18 cellular contexts compared by ENCODE assay signal in the genomic region with DNA sequence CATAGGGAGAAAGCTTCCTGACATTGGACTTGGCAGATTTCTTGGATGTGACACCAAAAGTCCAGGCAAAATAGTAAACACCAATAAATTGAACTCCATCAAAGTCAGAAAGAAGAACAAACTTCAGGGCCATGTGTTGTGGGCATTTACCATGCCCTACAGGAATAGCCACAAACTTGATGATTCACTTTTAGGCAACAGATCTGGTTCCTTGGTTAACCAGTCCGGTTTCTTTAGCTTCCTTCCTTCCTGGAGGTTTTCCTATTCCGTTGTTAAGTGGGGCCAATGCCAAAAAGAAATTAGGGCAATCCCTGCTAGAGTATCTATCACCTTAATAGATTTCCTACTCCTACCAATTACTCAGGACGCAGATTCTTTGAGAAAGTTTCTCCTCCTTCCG. TPM values are rescaled to one million over a fixed set of nuclear protein-coding genes. Genes with fewer than 3 reads are reported as not detected.
"Had no signal": no experiment of that assay in that cellular context is flagged by ENCODE, and none has a peak within 500 bp of the region (broad histone marks: within the 10 kb centered on the region; RNA-seq: fewer than 3 reads in every experiment).

No MANE protein-coding gene starts in this region.

- H3K27ac Mint-ChIP-seq: activated naive CD4-positive, alpha-beta T cell treated with anti-CD3 and anti-CD28 coated beads, Interleukin-2, amount 50 U/mL, for 72 hours; activated T-cell treated with anti-CD3 and anti-CD28 coated beads, Interleukin-2, amount 50 U/mL, for 24 hours; progenitor cell of endocrine pancreas; stimulated activated naive B cell treated with anti-CD40 and anti-IgM and Interleukin-4, amounts not matched to agents 10 μg/mL and 1 μg/mL and 100 μg/mL, for 72 hours had no signal

- ATAC-seq: activated naive CD4-positive, alpha-beta T cell treated with anti-CD3 and anti-CD28 coated beads, Interleukin-2, amount 50 U/mL, for 72 hours; left lung; natural killer cell treated with Interleukin-12 subunit alpha and Interleukin-12 subunit beta and Interleukin-15 and Interleukin-18, amount 100 ng/mL, for 72 hours; stimulated activated naive B cell treated with anti-CD40 and anti-IgM and Interleukin-4, amounts not matched to agents 10 μg/mL and 1 μg/mL and 100 μg/mL, for 72 hours had no signal

- H3K4me3 Mint-ChIP-seq: activated T-cell treated with anti-CD3 and anti-CD28 coated beads, Interleukin-2, amount 50 U/mL, for 24 hours; natural killer cell treated with Interleukin-12 subunit alpha and Interleukin-12 subunit beta and Interleukin-15 and Interleukin-18, amount 100 ng/mL, for 72 hours; stimulated activated naive B cell treated with anti-CD40 and anti-IgM and Interleukin-4, amounts not matched to agents 10 μg/mL and 1 μg/mL and 100 μg/mL, for 72 hours had no signal

- H3K4me1 Mint-ChIP-seq: stimulated activated naive B cell treated with anti-CD40 and anti-IgM and Interleukin-4, amounts not matched to agents 10 μg/mL and 1 μg/mL and 100 μg/mL, for 72 hours had no signal

- H3K9me3 Mint-ChIP-seq: activated naive CD4-positive, alpha-beta T cell treated with anti-CD3 and anti-CD28 coated beads, Interleukin-2, amount 50 U/mL, for 72 hours; activated T-cell treated with anti-CD3 and anti-CD28 coated beads, Interleukin-2, amount 50 U/mL, for 24 hours; natural killer cell treated with Interleukin-12 subunit alpha and Interleukin-12 subunit beta and Interleukin-15 and Interleukin-18, amount 100 ng/mL, for 72 hours; stimulated activated naive B cell treated with anti-CD40 and anti-IgM and Interleukin-4, amounts not matched to agents 10 μg/mL and 1 μg/mL and 100 μg/mL, for 72 hours had no signal

- H3K4me1 ChIP-seq: left lung, right atrium auricular region, thyroid gland had no signal

- H3K27ac ChIP-seq: left lung, right atrium auricular region, skin epidermis, thyroid gland, WERI-Rb-1 had no signal

- DNase-seq: activated CD4-positive, alpha-beta T cell treated with anti-CD3 and anti-CD28 coated beads, Interleukin-2, amount 50 U/mL, for 48 hours; activated effector memory CD4-positive, alpha-beta T cell treated with anti-CD3 and anti-CD28 coated beads, Interleukin-2, amount 50 U/mL, for 16 hours; activated T-cell treated with anti-CD3 and anti-CD28 coated beads, Interleukin-2, amount 50 U/mL, for 24 hours; islet precursor cell; left lung; mesendoderm; stimulated activated CD4-positive, alpha-beta T cell treated with anti-CD3 and anti-CD28 coated beads, Interleukin-15, amount 100 ng/mL, for 24 hours; stimulated activated CD4-positive, alpha-beta T cell treated with anti-CD3 and anti-CD28 coated beads, Interleukin-4, amount 100 ng/mL, for 1 hour; stimulated activated naive B cell treated with anti-CD40 and anti-IgM and Interleukin-4, amounts not matched to agents 10 μg/mL and 1 μg/mL and 100 μg/mL, for 72 hours; T1000; thyroid gland; WERI-Rb-1 had no signal

- H3K27me3 ChIP-seq: right atrium auricular region, thyroid gland had no signal

- H3K36me3 Mint-ChIP-seq: activated naive CD4-positive, alpha-beta T cell treated with anti-CD3 and anti-CD28 coated beads, Interleukin-2, amount 50 U/mL, for 72 hours; stimulated activated naive B cell treated with anti-CD40 and anti-IgM and Interleukin-4, amounts not matched to agents 10 μg/mL and 1 μg/mL and 100 μg/mL, for 72 hours had no signal

RNA-seq across cellular contexts. Expression of a gene that starts 25.2 kb away (rescaled TPM):
- total RNA-seq: activated naive CD4-positive, alpha-beta T cell treated with anti-CD3 and anti-CD28 coated beads, Interleukin-2, amount 50 U/mL, for 72 hours; cardiac septum; natural killer cell treated with Interleukin-12 subunit alpha and Interleukin-12 subunit beta and Interleukin-15 and Interleukin-18, amount 100 ng/mL, for 72 hours; progenitor cell of endocrine pancreas; right atrium auricular region; thyroid gland had no signal

RNA-seq across cellular contexts. Expression of a gene that starts 42.1 kb away (rescaled TPM):
- total RNA-seq: activated naive CD4-positive, alpha-beta T cell treated with anti-CD3 and anti-CD28 coated beads, Interleukin-2, amount 50 U/mL, for 72 hours; natural killer cell treated with Interleukin-12 subunit alpha and Interleukin-12 subunit beta and Interleukin-15 and Interleukin-18, amount 100 ng/mL, for 72 hours had no signal
